ENCODE assay signal across 1 cellular context in genomic region chr9:133144142-133144886, GRCh38.
TF ChIP-seq lines count a peak whose summit lies in the region.

No MANE protein-coding gene starts in this region.

TF ChIP-seq in K562, 482 proteins besides CTCF, POLR2A, EP300 and RAD21 (continued from another document and continues in another):
- TF ChIP-seq BCOR (IDR thresholded peaks at IDR 0.05) (peak; percentile 69), ZNF699 (CRISPR knock-in tag; IDR thresholded peaks at IDR 0.05; ENCODE audit: insufficient replicate concordance) (no peak), ZNF174 (CRISPR knock-in tag; IDR thresholded peaks at IDR 0.05) (no peak), MEF2D (tag; conservative IDR thresholded peaks at IDR 0.05; ENCODE audit: low read depth) (no peak), RBM14 (IDR thresholded peaks at IDR 0.05; ENCODE audit: borderline replicate concordance, insufficient read depth, low read depth, low read length) (no peak), SIN3B (IDR thresholded peaks at IDR 0.05; ENCODE audit: low read depth) (0 out of 2 replicates have a peak, but pooled peaks have one; percentile 25), MLLT1 (IDR thresholded peaks at IDR 0.05) (peak; percentile 46 to 52; a peak in 3 of 4 replicates), PHF20 (IDR thresholded peaks at IDR 0.05; ENCODE audit: partially characterized antibody) (no peak), HMGN3 (IDR thresholded peaks at IDR 0.05; ENCODE audit: borderline replicate concordance, extremely low read depth, insufficient read length, low read depth, low read length) (peak; percentile 75), CHD4 (IDR thresholded peaks at IDR 0.05; ENCODE audit: insufficient read depth, insufficient replicate concordance, low read depth, low read length, poor library complexity, severe bottlenecking) (no peak), FOXK1 (CRISPR knock-in tag; IDR thresholded peaks at IDR 0.05; ENCODE audit: borderline replicate concordance) (no peak), ZSCAN32 (CRISPR knock-in tag; IDR thresholded peaks at IDR 0.05) (no peak), RFX5 (IDR thresholded peaks at IDR 0.05; ENCODE audit: low read depth, low read length) (no peak), YBX1 (IDR thresholded peaks at IDR 0.05) (no peak), NFE2L1 (tag; IDR thresholded peaks at IDR 0.05; ENCODE audit: borderline replicate concordance, low read depth) (no peak), HMBOX1 (IDR thresholded peaks at IDR 0.05) (no peak), AFF4 (CRISPR knock-in tag; IDR thresholded peaks at IDR 0.05) (peak; percentile 74; the same call in 1 of the 2 replicates), E2F5 (CRISPR knock-in tag; IDR thresholded peaks at IDR 0.05) (no peak), SRSF7 (optimal IDR thresholded peaks at IDR 0.05; ENCODE audit: low read depth, low read length) (no peak), STAG1 (CRISPR knock-in tag; IDR thresholded peaks at IDR 0.05; ENCODE audit: borderline replicate concordance) (no peak; the same call in 1 of the 2 replicates), ZNF282 (CRISPR knock-in tag; IDR thresholded peaks at IDR 0.05) (no peak), FOXA1 (IDR thresholded peaks at IDR 0.05; ENCODE audit: borderline replicate concordance) (no peak), ZNF140 (CRISPR knock-in tag; IDR thresholded peaks at IDR 0.05) (no peak), KLF16 (IDR thresholded peaks at IDR 0.05) (no peak), JUN (IDR thresholded peaks at IDR 0.05; ENCODE audit: borderline replicate concordance, low read depth, low read length) (no peak), JUN (CRISPR knock-in tag; IDR thresholded peaks at IDR 0.05; ENCODE audit: borderline replicate concordance) (no peak), FOXJ2 (tag; IDR thresholded peaks at IDR 0.05) (no peak)
- TF ChIP-seq, protein P1, sequence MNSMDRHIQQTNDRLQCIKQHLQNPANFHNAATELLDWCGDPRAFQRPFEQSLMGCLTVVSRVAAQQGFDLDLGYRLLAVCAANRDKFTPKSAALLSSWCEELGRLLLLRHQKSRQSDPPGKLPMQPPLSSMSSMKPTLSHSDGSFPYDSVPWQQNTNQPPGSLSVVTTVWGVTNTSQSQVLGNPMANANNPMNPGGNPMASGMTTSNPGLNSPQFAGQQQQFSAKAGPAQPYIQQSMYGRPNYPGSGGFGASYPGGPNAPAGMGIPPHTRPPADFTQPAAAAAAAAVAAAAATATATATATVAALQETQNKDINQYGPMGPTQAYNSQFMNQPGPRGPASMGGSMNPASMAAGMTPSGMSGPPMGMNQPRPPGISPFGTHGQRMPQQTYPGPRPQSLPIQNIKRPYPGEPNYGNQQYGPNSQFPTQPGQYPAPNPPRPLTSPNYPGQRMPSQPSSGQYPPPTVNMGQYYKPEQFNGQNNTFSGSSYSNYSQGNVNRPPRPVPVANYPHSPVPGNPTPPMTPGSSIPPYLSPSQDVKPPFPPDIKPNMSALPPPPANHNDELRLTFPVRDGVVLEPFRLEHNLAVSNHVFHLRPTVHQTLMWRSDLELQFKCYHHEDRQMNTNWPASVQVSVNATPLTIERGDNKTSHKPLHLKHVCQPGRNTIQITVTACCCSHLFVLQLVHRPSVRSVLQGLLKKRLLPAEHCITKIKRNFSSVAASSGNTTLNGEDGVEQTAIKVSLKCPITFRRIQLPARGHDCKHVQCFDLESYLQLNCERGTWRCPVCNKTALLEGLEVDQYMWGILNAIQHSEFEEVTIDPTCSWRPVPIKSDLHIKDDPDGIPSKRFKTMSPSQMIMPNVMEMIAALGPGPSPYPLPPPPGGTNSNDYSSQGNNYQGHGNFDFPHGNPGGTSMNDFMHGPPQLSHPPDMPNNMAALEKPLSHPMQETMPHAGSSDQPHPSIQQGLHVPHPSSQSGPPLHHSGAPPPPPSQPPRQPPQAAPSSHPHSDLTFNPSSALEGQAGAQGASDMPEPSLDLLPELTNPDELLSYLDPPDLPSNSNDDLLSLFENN (IDR thresholded peaks at IDR 0.05; ENCODE audit: low read depth in 2 of 2, low read length in 2 of 2) = no peak
- TF ChIP-seq, protein P2, sequence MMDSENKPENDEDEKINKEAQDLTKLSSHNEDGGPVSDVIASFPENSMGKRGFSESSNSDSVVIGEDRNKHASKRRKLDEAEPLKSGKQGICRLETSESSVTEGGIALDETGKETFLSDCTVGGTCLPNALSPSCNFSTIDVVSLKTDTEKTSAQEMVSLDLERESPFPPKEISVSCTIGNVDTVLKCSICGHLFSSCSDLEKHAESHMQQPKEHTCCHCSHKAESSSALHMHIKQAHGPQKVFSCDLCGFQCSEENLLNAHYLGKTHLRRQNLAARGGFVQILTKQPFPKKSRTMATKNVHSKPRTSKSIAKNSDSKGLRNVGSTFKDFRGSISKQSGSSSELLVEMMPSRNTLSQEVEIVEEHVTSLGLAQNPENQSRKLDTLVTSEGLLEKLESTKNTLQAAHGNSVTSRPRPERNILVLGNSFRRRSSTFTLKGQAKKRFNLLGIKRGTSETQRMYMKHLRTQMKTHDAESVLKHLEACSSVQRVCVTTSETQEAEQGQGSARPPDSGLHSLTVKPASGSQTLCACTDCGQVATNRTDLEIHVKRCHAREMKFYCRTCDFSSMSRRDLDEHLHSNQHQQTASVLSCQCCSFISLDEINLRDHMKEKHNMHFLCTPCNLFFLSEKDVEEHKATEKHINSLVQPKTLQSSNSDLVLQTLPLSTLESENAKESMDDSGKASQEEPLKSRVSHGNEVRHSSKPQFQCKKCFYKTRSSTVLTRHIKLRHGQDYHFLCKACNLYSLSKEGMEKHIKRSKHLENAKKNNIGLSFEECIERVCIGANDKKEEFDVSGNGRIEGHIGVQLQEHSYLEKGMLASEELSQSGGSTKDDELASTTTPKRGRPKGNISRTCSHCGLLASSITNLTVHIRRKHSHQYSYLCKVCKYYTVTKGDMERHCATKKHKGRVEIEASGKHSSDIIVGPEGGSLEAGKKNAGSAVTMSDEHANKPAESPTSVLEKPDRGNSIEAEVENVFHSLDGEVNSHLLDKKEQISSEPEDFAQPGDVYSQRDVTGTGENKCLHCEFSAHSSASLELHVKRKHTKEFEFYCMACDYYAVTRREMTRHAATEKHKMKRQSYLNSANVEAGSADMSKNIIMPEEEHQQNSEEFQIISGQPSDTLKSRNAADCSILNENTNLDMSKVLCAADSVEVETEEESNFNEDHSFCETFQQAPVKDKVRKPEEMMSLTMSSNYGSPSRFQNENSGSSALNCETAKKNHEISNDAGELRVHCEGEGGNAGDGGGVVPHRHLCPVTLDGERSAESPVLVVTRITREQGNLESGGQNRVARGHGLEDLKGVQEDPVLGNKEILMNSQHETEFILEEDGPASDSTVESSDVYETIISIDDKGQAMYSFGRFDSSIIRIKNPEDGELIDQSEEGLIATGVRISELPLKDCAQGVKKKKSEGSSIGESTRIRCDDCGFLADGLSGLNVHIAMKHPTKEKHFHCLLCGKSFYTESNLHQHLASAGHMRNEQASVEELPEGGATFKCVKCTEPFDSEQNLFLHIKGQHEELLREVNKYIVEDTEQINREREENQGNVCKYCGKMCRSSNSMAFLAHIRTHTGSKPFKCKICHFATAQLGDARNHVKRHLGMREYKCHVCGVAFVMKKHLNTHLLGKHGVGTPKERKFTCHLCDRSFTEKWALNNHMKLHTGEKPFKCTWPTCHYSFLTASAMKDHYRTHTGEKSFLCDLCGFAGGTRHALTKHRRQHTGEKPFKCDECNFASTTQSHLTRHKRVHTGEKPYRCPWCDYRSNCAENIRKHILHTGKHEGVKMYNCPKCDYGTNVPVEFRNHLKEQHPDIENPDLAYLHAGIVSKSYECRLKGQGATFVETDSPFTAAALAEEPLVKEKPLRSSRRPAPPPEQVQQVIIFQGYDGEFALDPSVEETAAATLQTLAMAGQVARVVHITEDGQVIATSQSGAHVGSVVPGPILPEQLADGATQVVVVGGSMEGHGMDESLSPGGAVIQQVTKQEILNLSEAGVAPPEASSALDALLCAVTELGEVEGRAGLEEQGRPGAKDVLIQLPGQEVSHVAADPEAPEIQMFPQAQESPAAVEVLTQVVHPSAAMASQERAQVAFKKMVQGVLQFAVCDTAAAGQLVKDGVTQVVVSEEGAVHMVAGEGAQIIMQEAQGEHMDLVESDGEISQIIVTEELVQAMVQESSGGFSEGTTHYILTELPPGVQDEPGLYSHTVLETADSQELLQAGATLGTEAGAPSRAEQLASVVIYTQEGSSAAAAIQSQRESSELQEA (IDR thresholded peaks at IDR 0.05; ENCODE audit: low read depth) = no peak
- TF ChIP-seq, protein P3, sequence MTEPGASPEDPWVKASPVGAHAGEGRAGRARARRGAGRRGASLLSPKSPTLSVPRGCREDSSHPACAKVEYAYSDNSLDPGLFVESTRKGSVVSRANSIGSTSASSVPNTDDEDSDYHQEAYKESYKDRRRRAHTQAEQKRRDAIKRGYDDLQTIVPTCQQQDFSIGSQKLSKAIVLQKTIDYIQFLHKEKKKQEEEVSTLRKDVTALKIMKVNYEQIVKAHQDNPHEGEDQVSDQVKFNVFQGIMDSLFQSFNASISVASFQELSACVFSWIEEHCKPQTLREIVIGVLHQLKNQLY (CRISPR knock-in tag; conservative IDR thresholded peaks at IDR 0.05) = no peak
- TF ChIP-seq, protein P4, sequence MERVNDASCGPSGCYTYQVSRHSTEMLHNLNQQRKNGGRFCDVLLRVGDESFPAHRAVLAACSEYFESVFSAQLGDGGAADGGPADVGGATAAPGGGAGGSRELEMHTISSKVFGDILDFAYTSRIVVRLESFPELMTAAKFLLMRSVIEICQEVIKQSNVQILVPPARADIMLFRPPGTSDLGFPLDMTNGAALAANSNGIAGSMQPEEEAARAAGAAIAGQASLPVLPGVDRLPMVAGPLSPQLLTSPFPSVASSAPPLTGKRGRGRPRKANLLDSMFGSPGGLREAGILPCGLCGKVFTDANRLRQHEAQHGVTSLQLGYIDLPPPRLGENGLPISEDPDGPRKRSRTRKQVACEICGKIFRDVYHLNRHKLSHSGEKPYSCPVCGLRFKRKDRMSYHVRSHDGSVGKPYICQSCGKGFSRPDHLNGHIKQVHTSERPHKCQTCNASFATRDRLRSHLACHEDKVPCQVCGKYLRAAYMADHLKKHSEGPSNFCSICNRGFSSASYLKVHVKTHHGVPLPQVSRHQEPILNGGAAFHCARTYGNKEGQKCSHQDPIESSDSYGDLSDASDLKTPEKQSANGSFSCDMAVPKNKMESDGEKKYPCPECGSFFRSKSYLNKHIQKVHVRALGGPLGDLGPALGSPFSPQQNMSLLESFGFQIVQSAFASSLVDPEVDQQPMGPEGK (CRISPR knock-in tag; IDR thresholded peaks at IDR 0.05; ENCODE audit: borderline replicate concordance) = no peak
- TF ChIP-seq, protein P5, sequence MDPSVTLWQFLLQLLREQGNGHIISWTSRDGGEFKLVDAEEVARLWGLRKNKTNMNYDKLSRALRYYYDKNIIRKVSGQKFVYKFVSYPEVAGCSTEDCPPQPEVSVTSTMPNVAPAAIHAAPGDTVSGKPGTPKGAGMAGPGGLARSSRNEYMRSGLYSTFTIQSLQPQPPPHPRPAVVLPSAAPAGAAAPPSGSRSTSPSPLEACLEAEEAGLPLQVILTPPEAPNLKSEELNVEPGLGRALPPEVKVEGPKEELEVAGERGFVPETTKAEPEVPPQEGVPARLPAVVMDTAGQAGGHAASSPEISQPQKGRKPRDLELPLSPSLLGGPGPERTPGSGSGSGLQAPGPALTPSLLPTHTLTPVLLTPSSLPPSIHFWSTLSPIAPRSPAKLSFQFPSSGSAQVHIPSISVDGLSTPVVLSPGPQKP (CRISPR knock-in tag; IDR thresholded peaks at IDR 0.05) = no peak
